Comparison of ENCODE assay signal across 8 cellular contexts in the genomic region with DNA sequence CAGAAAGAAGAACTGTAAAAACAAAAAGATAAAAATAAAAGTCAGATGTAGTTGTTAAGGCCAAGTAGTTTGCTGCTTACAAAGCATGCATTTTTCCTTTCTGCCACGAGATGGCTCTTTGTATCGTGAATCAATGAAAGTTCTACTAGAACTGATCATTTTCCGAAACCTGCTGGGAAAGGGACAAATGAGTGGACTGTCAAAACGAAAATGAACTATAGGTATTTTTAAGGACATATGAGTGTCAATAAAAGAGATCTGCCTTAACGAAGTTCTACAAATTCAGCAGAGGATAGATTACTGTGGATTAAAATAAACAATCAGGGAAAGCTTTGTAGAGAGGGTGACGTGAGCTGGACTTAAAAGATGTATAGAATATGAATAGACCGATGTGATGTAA. TPM values are rescaled to one million over a fixed set of nuclear protein-coding genes. Genes with fewer than 3 reads are reported as not detected.
A peak's percentile ranks its signal among the peaks of the same experiment; 100 is the strongest.
DNase-seq lines count a peak whose midpoint lies in the region; ATAC-seq, FAIRE-seq and TF ChIP-seq lines count a peak whose summit lies in the region.

No MANE protein-coding gene starts in this region.

- no peaks in the 10 kb centered on the region for H3K36me3 Mint-ChIP-seq in astrocyte (ENCODE audit: low read depth, unreplicated experiment)

- H2AFZ ChIP-seq in astrocyte (ENCODE audit: low read depth, low read length) = no peak overlapping the region

- no peaks in the 10 kb centered on the region for H3K9me3 Mint-ChIP-seq in stimulated activated naive CD8-positive, alpha-beta T cell treated with anti-CD3 and anti-CD28 coated beads, Interleukin-15, amount 100 ng/mL, for 72 hours
- H3K9me3 Mint-ChIP-seq in astrocyte (ENCODE audit: unreplicated experiment) = no peaks in the 10 kb centered on the region

- H3K4me3 ChIP-seq in astrocyte (ENCODE audit: insufficient read depth, low read depth, low read length) (no peak overlapping the region), kidney (ENCODE audit: low read length in 2 of 2) (no peak overlapping the region), vagina (no peak overlapping the region)

- intact Hi-C loops in kidney (cut with DNase I) (no loop called here), vagina (cut with DNase I) (no loop called here)

- no peaks in the 10 kb centered on the region for H3K4me1 Mint-ChIP-seq in stimulated activated naive CD8-positive, alpha-beta T cell treated with anti-CD3 and anti-CD28 coated beads, Interleukin-15, amount 100 ng/mL, for 72 hours
- H3K4me1 Mint-ChIP-seq in astrocyte (ENCODE audit: low read depth, unreplicated experiment) = peaks cover 10% of the 10 kb centered on the region

- no peaks in the 10 kb centered on the region for H3K79me2 ChIP-seq in astrocyte (ENCODE audit: insufficient read depth, low read length)

- peak; percentile 5 for DNase-seq in stimulated activated naive CD8-positive, alpha-beta T cell treated with anti-CD3 and anti-CD28 coated beads, Interleukin-15, Interleukin-2, amounts not matched to agents 100 U/mL and 50 U/mL, for 24 hours
- DNase-seq in stimulated activated naive CD8-positive, alpha-beta T cell treated with anti-CD3 and anti-CD28 coated beads, Interleukin-15, amount 100 ng/mL, for 72 hours = no peak
- DNase-seq in NAMALWA (ENCODE audit: low spot score) (peak; percentile 59), astrocyte (ENCODE audit: low read depth) (peak; percentile 33), kidney (no peak), vagina (ENCODE audit: extremely low spot score in 2 of 2) (no peak), NOMO-1 treated with dmso at 0.1 percent for 144 hours (lab: John Stamatoyannopoulos, UW; ENCODE audit: unreplicated experiment) (no peak)

- no peak overlapping the region for H3K4me3 Mint-ChIP-seq in stimulated activated naive CD8-positive, alpha-beta T cell treated with anti-CD3 and anti-CD28 coated beads, Interleukin-15, amount 100 ng/mL, for 72 hours
- H3K4me3 Mint-ChIP-seq in astrocyte (ENCODE audit: unreplicated experiment) = no peak overlapping the region

- H3K4me1 ChIP-seq in astrocyte (ENCODE audit: insufficient read depth, low read length) (no peaks in the 10 kb centered on the region), kidney (ENCODE audit: control insufficient read depth in 1 of 2, insufficient read depth in 1 of 2, low read depth in 1 of 2, low read length in 2 of 2) (no peaks in the 10 kb centered on the region), vagina (no peaks in the 10 kb centered on the region)

- TF ChIP-seq POLR2A in vagina (IDR thresholded peaks at IDR 0.05) = no peak

- peaks cover 7% of the 10 kb centered on the region for H3K27me3 Mint-ChIP-seq in stimulated activated naive CD8-positive, alpha-beta T cell treated with anti-CD3 and anti-CD28 coated beads, Interleukin-15, amount 100 ng/mL, for 72 hours
- peaks cover 14% of the 10 kb centered on the region for H3K27me3 Mint-ChIP-seq in astrocyte (ENCODE audit: low read depth, unreplicated experiment)

- TF ChIP-seq CTCF in astrocyte (IDR thresholded peaks at IDR 0.05; ENCODE audit: insufficient read depth, low read depth, low read length) (peak; percentile 63), kidney (IDR thresholded peaks at IDR 0.05; ENCODE audit: borderline replicate concordance, extremely low read depth, insufficient read depth) (peak; percentile 53), vagina (IDR thresholded peaks at IDR 0.05) (peak in 2 of 3 experiments; percentile 3 to 14)

- H3K36me3 ChIP-seq in astrocyte (ENCODE audit: insufficient read depth, low read length) (no peaks in the 10 kb centered on the region), kidney (ENCODE audit: control insufficient read depth in 1 of 2, insufficient read depth in 2 of 2, low read length in 2 of 2) (no peaks in the 10 kb centered on the region), vagina (no peaks in the 10 kb centered on the region)

- no peaks in the 10 kb centered on the region for H4K20me1 ChIP-seq in astrocyte (ENCODE audit: insufficient read depth, low read length)

- H3K4me2 ChIP-seq in astrocyte (ENCODE audit: low read length) = no peak overlapping the region

- no peaks in the 10 kb centered on the region for H3K9me3 ChIP-seq in astrocyte (ENCODE audit: insufficient read depth, low read depth, low read length)
- H3K9me3 ChIP-seq in kidney (ENCODE audit: control insufficient read depth in 1 of 2, low read length in 2 of 2) = no peaks in the 10 kb centered on the region
- H3K9me3 ChIP-seq in vagina = no peaks in the 10 kb centered on the region

- H3K9ac ChIP-seq in astrocyte (ENCODE audit: low read length) = no peak overlapping the region
- H3K9ac ChIP-seq in kidney (ENCODE audit: low read length in 2 of 2) = no peak overlapping the region

- FAIRE-seq in astrocyte (lab: Jason Lieb, UNC) (peak; percentile 49), kidney (lab: Jason Lieb, UNC) (peak; percentile 91)

- no peak overlapping the region for H3K27ac ChIP-seq in astrocyte (ENCODE audit: low read depth, low read length)
- no peak overlapping the region for H3K27ac ChIP-seq in kidney (ENCODE audit: low read depth in 2 of 2, low read length in 2 of 2)
- no peak overlapping the region for H3K27ac ChIP-seq in vagina

- ATAC-seq in stimulated activated naive CD8-positive, alpha-beta T cell treated with anti-CD3 and anti-CD28 coated beads, Interleukin-15, Interleukin-2, amounts not matched to agents 100 U/mL and 50 U/mL, for 24 hours = no peak
- no peak for ATAC-seq in stimulated activated naive CD8-positive, alpha-beta T cell treated with anti-CD3 and anti-CD28 coated beads, Interleukin-15, amount 100 ng/mL, for 72 hours
- ATAC-seq in HG03565 (IDR thresholded peaks at IDR 0.05; ENCODE audit: unreplicated experiment) = no peak

- no peak overlapping the region for H3K27ac Mint-ChIP-seq in stimulated activated naive CD8-positive, alpha-beta T cell treated with anti-CD3 and anti-CD28 coated beads, Interleukin-15, amount 100 ng/mL, for 72 hours
- no peak overlapping the region for H3K27ac Mint-ChIP-seq in astrocyte (ENCODE audit: unreplicated experiment)

- H3K27me3 ChIP-seq in astrocyte (ENCODE audit: insufficient read depth, low read length) = no peaks in the 10 kb centered on the region
- H3K27me3 ChIP-seq in vagina = no peaks in the 10 kb centered on the region

RNA-seq across cellular contexts. Expression of a gene that starts 15.0 kb away (rescaled TPM):
- total RNA-seq in astrocyte (not detected in 2 replicates), kidney (not detected), vagina (not detected)
- polyA plus RNA-seq in kidney (ENCODE audit: insufficient read depth, low read depth, low replicate concordance) = not detected

Comparison
In these comparisons a context has a peak if more than half of its experiments do, and no peak if none do; other contexts are left out.
1. DNase-seq: peak in stimulated activated naive CD8-positive, alpha-beta T cell treated with anti-CD3 and anti-CD28 coated beads, Interleukin-15, Interleukin-2, amounts not matched to agents 100 U/mL and 50 U/mL, for 24 hours (single experiment), NAMALWA (single experiment) and astrocyte (single experiment); none in stimulated activated naive CD8-positive, alpha-beta T cell treated with anti-CD3 and anti-CD28 coated beads, Interleukin-15, amount 100 ng/mL, for 72 hours (0 of 2), kidney (single experiment), vagina (0 of 2) and NOMO-1 treated with dmso at 0.1 percent for 144 hours (single experiment).
2. CTCF ChIP-seq: peak in every context shown above with its lines; median percentile 63 in astrocyte; 53 in kidney; 8 in vagina.